In genomic region chr1:25556791-25557476, GRCh38 we compare ENCODE assay signal across 8 cellular contexts. TPM values are rescaled to one million over a fixed set of nuclear protein-coding genes. Genes with fewer than 3 reads are reported as not detected.
DNase-seq lines count a peak whose midpoint lies in the region; ATAC-seq and TF ChIP-seq lines count a peak whose summit lies in the region.

No MANE protein-coding gene starts in this region.

- H3K4me1 ChIP-seq in CD8-positive, alpha-beta memory T cell (ENCODE audit: insufficient read depth, low read length), result peaks cover 100% of the 10 kb centered on the region
- H3K4me1 ChIP-seq in hepatocyte (ENCODE audit: insufficient read depth), result no peaks in the 10 kb centered on the region
- H3K4me1 ChIP-seq in Caco-2, result no peaks in the 10 kb centered on the region

- no peaks in the 10 kb centered on the region for H3K27me3 ChIP-seq in CD8-positive, alpha-beta memory T cell (ENCODE audit: insufficient read depth, low read length, poor library complexity, severe bottlenecking)
- H3K27me3 ChIP-seq in hepatocyte (no peaks in the 10 kb centered on the region), Caco-2 (replicated peaks; ENCODE audit: control insufficient read depth, insufficient read depth, low read length) (no peaks in the 10 kb centered on the region)

- POLR2A ChIA-PET in CD8-positive, alpha-beta memory T cell (lab: Charles Lee), result interaction anchor here (0.6 to 2.1 kb wide), 5 partner anchors 9 to 674 kb away, joined by 3 to 6 read pairs (median 4); partner anchors contain the start of gene LDLRAP1
- POLR2A ChIA-PET in activated CD8-positive, alpha-beta T cell treated with anti-CD3 and anti-CD28 coated beads, Interleukin-2, amount 10 ng/mL, durations not matched to agents 7 days and 5 days (lab: Charles Lee), result interaction anchor here (0.6 kb wide), 1 partner anchor 324 kb away, joined by 3 read pairs; no protein-coding TSS in a partner anchor
- POLR2A ChIA-PET in Caco-2 (lab: Charles Lee), result no interaction called here

- no peaks in the 10 kb centered on the region for H3K9me2 ChIP-seq in hepatocyte (replicated peaks; ENCODE audit: insufficient read depth)

- intact Hi-C loops in left colon (cut with DNase I, micrococcal nuclease) (no loop called here), Caco-2 (cut with micrococcal nuclease; ENCODE audit: unreplicated experiment) (no loop called here)

- H3K27ac Mint-ChIP-seq in CD8-positive, alpha-beta memory T cell, result peak overlapping the region; percentile 73 to 96 (median 88)
- H3K27ac Mint-ChIP-seq in activated CD8-positive, alpha-beta T cell treated with anti-CD3 and anti-CD28 coated beads, Interleukin-2, amount 10 ng/mL, durations not matched to agents 7 days and 5 days, result no peak overlapping the region
- no peak overlapping the region for H3K27ac Mint-ChIP-seq in Caco-2 (ENCODE audit: unreplicated experiment)
- no peak overlapping the region for H3K27ac Mint-ChIP-seq in T-helper 2 cell treated with Interferon-gamma antibody and Interleukin-4, amounts not matched to agents 5 μg/mL and 100 μg/mL, for 36 hours

- H4K20me1 ChIP-seq in hepatocyte (ENCODE audit: insufficient read depth, poor library complexity, severe bottlenecking), result no peaks in the 10 kb centered on the region

- no peaks in the 10 kb centered on the region for H3K9me3 Mint-ChIP-seq in CD8-positive, alpha-beta memory T cell
- no peaks in the 10 kb centered on the region for H3K9me3 Mint-ChIP-seq in activated CD8-positive, alpha-beta T cell treated with anti-CD3 and anti-CD28 coated beads, Interleukin-2, amount 10 ng/mL, durations not matched to agents 7 days and 5 days (ENCODE audit: insufficient read depth)
- H3K9me3 Mint-ChIP-seq in Caco-2 (ENCODE audit: unreplicated experiment), result no peaks in the 10 kb centered on the region
- H3K9me3 Mint-ChIP-seq in T-helper 2 cell treated with Interferon-gamma antibody and Interleukin-4, amounts not matched to agents 5 μg/mL and 100 μg/mL, for 36 hours, result no peaks in the 10 kb centered on the region

- no peak for ATAC-seq in activated CD8-positive, alpha-beta T cell treated with anti-CD3 and anti-CD28 coated beads, Interleukin-2, amount 10 ng/mL, durations not matched to agents 7 days and 5 days
- ATAC-seq in left colon, result peak; percentile 80

- peaks cover 91 to 100% (median 97%) of the 10 kb centered on the region in 3 donors for H3K4me1 Mint-ChIP-seq in CD8-positive, alpha-beta memory T cell
- H3K4me1 Mint-ChIP-seq in activated CD8-positive, alpha-beta T cell treated with anti-CD3 and anti-CD28 coated beads, Interleukin-2, amount 10 ng/mL, durations not matched to agents 7 days and 5 days (ENCODE audit: low read depth), result peaks cover 85% of the 10 kb centered on the region
- no peaks in the 10 kb centered on the region for H3K4me1 Mint-ChIP-seq in Caco-2 (ENCODE audit: low read depth, unreplicated experiment)
- peaks cover 24% of the 10 kb centered on the region for H3K4me1 Mint-ChIP-seq in T-helper 2 cell treated with Interferon-gamma antibody and Interleukin-4, amounts not matched to agents 5 μg/mL and 100 μg/mL, for 36 hours (ENCODE audit: low read depth)

- H3K4me2 ChIP-seq in hepatocyte, result no peak overlapping the region

- H3K27me3 Mint-ChIP-seq in CD8-positive, alpha-beta memory T cell, result no peaks in the 10 kb centered on the region
- H3K27me3 Mint-ChIP-seq in activated CD8-positive, alpha-beta T cell treated with anti-CD3 and anti-CD28 coated beads, Interleukin-2, amount 10 ng/mL, durations not matched to agents 7 days and 5 days (ENCODE audit: low read depth), result no peaks in the 10 kb centered on the region
- no peaks in the 10 kb centered on the region for H3K27me3 Mint-ChIP-seq in Caco-2 (ENCODE audit: insufficient read depth, unreplicated experiment)
- H3K27me3 Mint-ChIP-seq in T-helper 2 cell treated with Interferon-gamma antibody and Interleukin-4, amounts not matched to agents 5 μg/mL and 100 μg/mL, for 36 hours (ENCODE audit: low read depth), result no peaks in the 10 kb centered on the region

- H2AFZ ChIP-seq in hepatocyte, result no peak overlapping the region

- TF ChIP-seq CTCF in hepatocyte (IDR thresholded peaks at IDR 0.05; ENCODE audit: poor library complexity) (no peak), Caco-2 (IDR thresholded peaks at IDR 0.05; ENCODE audit: insufficient read depth in 1 of 2, low read depth in 1 of 2, low read length in 1 of 2, severe bottlenecking in 1 of 2, unreplicated experiment in 1 of 2) (no peak)

- H3K27ac ChIP-seq in CD8-positive, alpha-beta memory T cell (ENCODE audit: low read depth, low read length), result peak overlapping the region; percentile 11
- no peak overlapping the region for H3K27ac ChIP-seq in hepatocyte

- peak overlapping the region; percentile 29 for H3K4me3 ChIP-seq in CD8-positive, alpha-beta memory T cell (ENCODE audit: low read length)
- no peak overlapping the region for H3K4me3 ChIP-seq in hepatocyte
- H3K4me3 ChIP-seq in Caco-2 (ENCODE audit: low read depth, low read length), result no peak overlapping the region

- no TSS peak for BruUV-seq in Caco-2 (replicated peaks; lab: Mats Ljungman, UMichigan)

- peaks cover 0 to 78% (median 22%) of the 10 kb centered on the region in 3 donors for H3K36me3 Mint-ChIP-seq in CD8-positive, alpha-beta memory T cell
- H3K36me3 Mint-ChIP-seq in activated CD8-positive, alpha-beta T cell treated with anti-CD3 and anti-CD28 coated beads, Interleukin-2, amount 10 ng/mL, durations not matched to agents 7 days and 5 days (ENCODE audit: low read depth), result peaks cover 46% of the 10 kb centered on the region
- peaks cover under 1% of the 10 kb centered on the region for H3K36me3 Mint-ChIP-seq in Caco-2 (ENCODE audit: insufficient read depth, unreplicated experiment)
- peaks cover 15% of the 10 kb centered on the region for H3K36me3 Mint-ChIP-seq in T-helper 2 cell treated with Interferon-gamma antibody and Interleukin-4, amounts not matched to agents 5 μg/mL and 100 μg/mL, for 36 hours (ENCODE audit: low read depth)

- H3K79me2 ChIP-seq in hepatocyte, result peaks cover 7% of the 10 kb centered on the region

- CTCF ChIA-PET in CD8-positive, alpha-beta memory T cell (lab: Charles Lee), result interaction anchor here (0.7 to 2.1 kb wide), 4 partner anchors 13 to 253 kb away, joined by 3 to 13 read pairs (median 3); partner anchors contain the start of gene LDLRAP1
- CTCF ChIA-PET in activated CD8-positive, alpha-beta T cell treated with anti-CD3 and anti-CD28 coated beads, Interleukin-2, amount 10 ng/mL, durations not matched to agents 7 days and 5 days (lab: Charles Lee), result interaction anchor here (1.2 to 2.7 kb wide), 2 partner anchors 16 to 119 kb away, joined by 3 to 8 read pairs; no protein-coding TSS in a partner anchor
- CTCF ChIA-PET in Caco-2 (lab: Charles Lee), result no interaction called here

- H3K4me3 Mint-ChIP-seq in CD8-positive, alpha-beta memory T cell, result peak overlapping the region in 6 of 7 donors; percentile 39 to 81 (median 59)
- H3K4me3 Mint-ChIP-seq in activated CD8-positive, alpha-beta T cell treated with anti-CD3 and anti-CD28 coated beads, Interleukin-2, amount 10 ng/mL, durations not matched to agents 7 days and 5 days, result no peak overlapping the region
- no peak overlapping the region for H3K4me3 Mint-ChIP-seq in Caco-2 (ENCODE audit: unreplicated experiment)
- H3K4me3 Mint-ChIP-seq in T-helper 2 cell treated with Interferon-gamma antibody and Interleukin-4, amounts not matched to agents 5 μg/mL and 100 μg/mL, for 36 hours, result no peak overlapping the region

- no peaks in the 10 kb centered on the region for H3K9me3 ChIP-seq in CD8-positive, alpha-beta memory T cell (ENCODE audit: low read length)
- no peaks in the 10 kb centered on the region for H3K9me3 ChIP-seq in hepatocyte (ENCODE audit: low read depth)
- no peaks in the 10 kb centered on the region for H3K9me3 ChIP-seq in Caco-2

- 96% methylated on average over 10 of the region's 10 CpGs for WGBS in hepatocyte (ENCODE audit: low lambda C conversion rate, missing lambda C conversion rate)

- peak in 3 of 5 donors; percentile 49 to 69 (median 65) for DNase-seq in CD8-positive, alpha-beta memory T cell
- DNase-seq in HUDEP-2 (lab: John Stamatoyannopoulos, UW; ENCODE audit: unreplicated experiment in 76 of 76), result peak in 51 of 76 experiments; percentile 9 to 71 (median 38)
- DNase-seq in activated CD8-positive, alpha-beta T cell treated with anti-CD3 and anti-CD28 coated beads, Interleukin-2, amount 10 ng/mL, durations not matched to agents 7 days and 5 days, result peak; percentile 44
- peak; percentile 52 to 66 for DNase-seq in left colon
- DNase-seq in hepatocyte (ENCODE audit: low spot score), result no peak
- no peak for DNase-seq in NCI-H82 (lab: John Stamatoyannopoulos, UW)
- DNase-seq in Caco-2, result no peak
- no peak for DNase-seq in T-helper 2 cell treated with Interferon-gamma antibody and Interleukin-4, amounts not matched to agents 5 μg/mL and 100 μg/mL, for 36 hours (ENCODE audit: low spot score)

- H3K36me3 ChIP-seq in CD8-positive, alpha-beta memory T cell (ENCODE audit: insufficient read depth, low read length), result peaks cover 36% of the 10 kb centered on the region
- no peaks in the 10 kb centered on the region for H3K36me3 ChIP-seq in hepatocyte (replicated peaks; ENCODE audit: insufficient read depth, low read depth)
- H3K36me3 ChIP-seq in Caco-2 (ENCODE audit: control insufficient read depth, insufficient read depth, low read length), result no peaks in the 10 kb centered on the region

RNA-seq across cellular contexts. Expression of gene LDLRAP1, which starts 13.5 kb away (rescaled TPM):
- 10 to 100 TPM; 21.1 to 22.0 TPM for total RNA-seq in CD8-positive, alpha-beta memory T cell
- 302 TPM for polyA plus RNA-seq in CD8-positive, alpha-beta memory T cell
- 10 to 100 TPM; 30.7 to 31.3 TPM for total RNA-seq in activated CD8-positive, alpha-beta T cell treated with anti-CD3 and anti-CD28 coated beads, Interleukin-2, amount 10 ng/mL, durations not matched to agents 7 days and 5 days
- total RNA-seq in left colon (10 to 100 TPM; 37.7 to 40.2 TPM), hepatocyte (17.3 and 20.5 TPM in 2 replicates), Caco-2 (2022) (14.5 TPM in 2 replicates)
- 21.1 and 27.5 TPM in 2 replicates for polyA plus RNA-seq in hepatocyte

RNA-seq across cellular contexts. Expression of gene MAN1C1, which starts 59.7 kb away (rescaled TPM):
- 1 to 10 TPM; 2.8 to 3.6 TPM for total RNA-seq in CD8-positive, alpha-beta memory T cell
- polyA plus RNA-seq in CD8-positive, alpha-beta memory T cell, result 5.6 TPM
- 10 to 100 TPM; 16.8 to 17.9 TPM for total RNA-seq in activated CD8-positive, alpha-beta T cell treated with anti-CD3 and anti-CD28 coated beads, Interleukin-2, amount 10 ng/mL, durations not matched to agents 7 days and 5 days
- total RNA-seq in left colon, result 1 to 10 TPM; 1.7 to 6.0 TPM
- total RNA-seq in hepatocyte, result 19.9 and 20.6 TPM in 2 replicates
- polyA plus RNA-seq in hepatocyte, result 24.6 and 29.3 TPM in 2 replicates
- total RNA-seq in Caco-2 (2022), result 2.7 and 3.5 TPM in 2 replicates

Comparison
In these comparisons a context has a peak if more than half of its experiments do, and no peak if none do; other contexts are left out.
1. DNase-seq: peak in CD8-positive, alpha-beta memory T cell (3 of 5), HUDEP-2 (51 of 76), activated CD8-positive, alpha-beta T cell treated with anti-CD3 and anti-CD28 coated beads, Interleukin-2, amount 10 ng/mL, durations not matched to agents 7 days and 5 days (single experiment) and left colon (2 of 2); none in hepatocyte (single experiment), NCI-H82 (single experiment), Caco-2 (0 of 2) and T-helper 2 cell treated with Interferon-gamma antibody and Interleukin-4, amounts not matched to agents 5 μg/mL and 100 μg/mL, for 36 hours (single experiment).
2. H3K27ac Mint-ChIP-seq: peak in CD8-positive, alpha-beta memory T cell (8 of 8); none in activated CD8-positive, alpha-beta T cell treated with anti-CD3 and anti-CD28 coated beads, Interleukin-2, amount 10 ng/mL, durations not matched to agents 7 days and 5 days (single experiment), Caco-2 (single experiment) and T-helper 2 cell treated with Interferon-gamma antibody and Interleukin-4, amounts not matched to agents 5 μg/mL and 100 μg/mL, for 36 hours (single experiment).
3. H3K4me3 Mint-ChIP-seq: peak in CD8-positive, alpha-beta memory T cell (6 of 7); none in activated CD8-positive, alpha-beta T cell treated with anti-CD3 and anti-CD28 coated beads, Interleukin-2, amount 10 ng/mL, durations not matched to agents 7 days and 5 days (single experiment), Caco-2 (single experiment) and T-helper 2 cell treated with Interferon-gamma antibody and Interleukin-4, amounts not matched to agents 5 μg/mL and 100 μg/mL, for 36 hours (single experiment).